ENCODE assay signal across 8 cellular contexts in the genomic region with DNA sequence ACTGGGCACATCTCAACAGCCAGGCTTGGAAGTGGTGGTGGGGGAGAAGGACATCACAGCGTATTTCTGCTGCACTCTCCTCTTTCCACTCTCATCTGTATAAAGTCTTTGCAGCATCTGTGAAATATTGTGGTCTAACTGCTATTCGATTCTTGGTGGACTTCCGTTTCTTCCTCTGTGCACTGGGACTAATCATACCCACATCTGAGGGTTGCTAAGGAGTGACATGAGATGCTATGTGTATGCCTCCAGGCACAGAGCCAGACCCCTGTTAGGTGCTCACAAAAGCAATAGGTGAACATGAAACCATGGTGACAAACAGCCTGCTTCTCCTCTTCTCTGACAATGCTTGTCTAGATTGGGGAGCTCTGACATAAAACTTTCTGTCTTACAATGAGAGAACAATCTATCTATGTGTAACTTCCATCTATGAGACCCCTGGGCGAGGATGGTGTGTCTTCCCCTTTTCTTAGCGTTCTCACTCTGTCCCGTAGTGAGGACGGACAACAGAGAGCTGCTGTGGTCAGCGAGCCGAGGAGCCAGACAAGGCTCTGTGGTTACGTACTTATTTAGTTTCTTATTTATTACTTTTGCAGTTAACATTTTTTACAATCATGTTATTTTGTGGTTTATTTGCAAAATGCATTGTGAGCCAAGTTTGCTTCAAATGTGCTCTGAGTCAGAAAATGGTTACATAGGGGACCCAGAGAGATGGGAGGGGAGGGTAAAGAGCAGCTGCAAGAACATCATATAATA.
DNase-seq lines count a peak whose midpoint lies in the region; ATAC-seq and TF ChIP-seq lines count a peak whose summit lies in the region.
"Had no signal": no experiment of that assay in that cellular context is flagged by ENCODE, and none has a peak within 500 bp of the region (broad histone marks: within the 10 kb centered on the region; RNA-seq: fewer than 3 reads in every experiment).

No MANE protein-coding gene starts in this region.

- peak; percentile 62 to 64 for ATAC-seq in stimulated activated naive B cell treated with anti-CD40 and anti-IgM and Interleukin-4, amounts not matched to agents 10 μg/mL and 1 μg/mL and 100 μg/mL, for 72 hours (replicated peaks)
- no peak for ATAC-seq in GM19395 (IDR thresholded peaks at IDR 0.05; ENCODE audit: unreplicated experiment)
- ATAC-seq in GM21528 (IDR thresholded peaks at IDR 0.05; ENCODE audit: low FRiP score, unreplicated experiment), result no peak

- no peak overlapping the region for H3K27ac Mint-ChIP-seq in stimulated activated naive B cell treated with anti-CD40 and anti-IgM and Interleukin-4, amounts not matched to agents 10 μg/mL and 1 μg/mL and 100 μg/mL, for 72 hours

- H3K4me1 Mint-ChIP-seq in stimulated activated naive B cell treated with anti-CD40 and anti-IgM and Interleukin-4, amounts not matched to agents 10 μg/mL and 1 μg/mL and 100 μg/mL, for 72 hours, result peaks cover 6 to 10% of the 10 kb centered on the region in 2 donors

- H3K27me3 Mint-ChIP-seq in stimulated activated naive B cell treated with anti-CD40 and anti-IgM and Interleukin-4, amounts not matched to agents 10 μg/mL and 1 μg/mL and 100 μg/mL, for 72 hours, result peaks cover 26 to 33% of the 10 kb centered on the region in 2 donors

- no peaks in the 10 kb centered on the region for H3K36me3 Mint-ChIP-seq in stimulated activated naive B cell treated with anti-CD40 and anti-IgM and Interleukin-4, amounts not matched to agents 10 μg/mL and 1 μg/mL and 100 μg/mL, for 72 hours

- no peak overlapping the region for H3K4me3 Mint-ChIP-seq in stimulated activated naive B cell treated with anti-CD40 and anti-IgM and Interleukin-4, amounts not matched to agents 10 μg/mL and 1 μg/mL and 100 μg/mL, for 72 hours

- in situ Hi-C loops in GM13976 (cut with MboI; ENCODE audit: low sequenced_read_pairs, unreplicated experiment), result no loop called here

- TF ChIP-seq CTCF in GM13976 (IDR thresholded peaks at IDR 0.05; ENCODE audit: borderline replicate concordance, control extremely low read depth, extremely low read depth, insufficient read depth, missing control alignments), result no peak

- H3K9me3 Mint-ChIP-seq in stimulated activated naive B cell treated with anti-CD40 and anti-IgM and Interleukin-4, amounts not matched to agents 10 μg/mL and 1 μg/mL and 100 μg/mL, for 72 hours, result peaks cover 0 to 6% of the 10 kb centered on the region in 2 donors

- peak; percentile 58 for DNase-seq in GM04503 (ENCODE audit: low read depth)
- peak; percentile 25 for DNase-seq in NCI-H1092 treated with DMSO at 0.1 percent for 48 hours (lab: John Stamatoyannopoulos, UW)
- peak; percentile 31 for DNase-seq in central memory CD4-positive, alpha-beta T cell
- DNase-seq in stimulated activated naive B cell treated with anti-CD40 and anti-IgM and Interleukin-4, amounts not matched to agents 10 μg/mL and 1 μg/mL and 100 μg/mL, for 72 hours, result no peak
- no peak for DNase-seq in GM13976 (ENCODE audit: low spot score)
- DNase-seq: anterior cingulate cortex had no signal

Comparison
In these comparisons a context has a peak if more than half of its experiments do, and no peak if none do; other contexts are left out.
1. DNase-seq: peak in GM04503 (single experiment), NCI-H1092 treated with DMSO at 0.1 percent for 48 hours (single experiment) and central memory CD4-positive, alpha-beta T cell (single experiment); none in stimulated activated naive B cell treated with anti-CD40 and anti-IgM and Interleukin-4, amounts not matched to agents 10 μg/mL and 1 μg/mL and 100 μg/mL, for 72 hours (single experiment) and GM13976 (single experiment).
2. ATAC-seq: peak in stimulated activated naive B cell treated with anti-CD40 and anti-IgM and Interleukin-4, amounts not matched to agents 10 μg/mL and 1 μg/mL and 100 μg/mL, for 72 hours (2 of 2); none in GM19395 (single experiment) and GM21528 (single experiment).